In the genomic region with DNA sequence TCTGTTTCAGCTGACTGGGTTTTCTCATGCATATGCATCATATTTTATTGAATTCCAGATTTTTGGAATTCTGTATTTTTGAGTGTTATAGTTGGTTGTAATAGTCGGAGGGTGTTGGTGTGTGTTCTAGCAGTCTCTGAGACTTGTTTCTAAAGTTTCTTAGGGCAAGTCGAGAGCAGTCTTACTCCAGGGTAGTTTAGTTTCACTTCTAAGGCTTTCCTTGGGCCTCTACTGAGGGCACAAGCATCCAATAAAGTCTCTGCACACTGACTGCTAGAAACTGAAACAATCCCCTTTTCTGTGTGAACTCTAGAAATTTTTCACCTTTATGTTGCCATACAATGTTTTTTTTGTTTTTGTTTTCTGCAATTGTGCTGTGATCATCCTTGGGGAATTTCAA, we compare ENCODE assay signal across 20 cellular contexts.
"Had no signal": no experiment of that assay in that cellular context is flagged by ENCODE, and none has a peak within 500 bp of the region (broad histone marks: within the 10 kb centered on the region; RNA-seq: fewer than 3 reads in every experiment).

No MANE protein-coding gene starts in this region.

- H3K4me3 ChIP-seq: left lung, pancreas, sigmoid colon, stomach, thoracic aorta, upper lobe of right lung had no signal

- H3K9me3 ChIP-seq: pancreas, sigmoid colon, thoracic aorta, upper lobe of right lung had no signal

- H3K27me3 ChIP-seq: brain microvascular endothelial cell, left lung, pancreas, sigmoid colon, stomach, upper lobe of right lung had no signal

- H3K27ac ChIP-seq: brain microvascular endothelial cell, left lung, pancreas, sigmoid colon, stomach, thoracic aorta, upper lobe of right lung had no signal

- H3K36me3 ChIP-seq: brain microvascular endothelial cell, left lung, pancreas, sigmoid colon, stomach, thoracic aorta, upper lobe of right lung had no signal

- DNase-seq: activated CD4-positive, alpha-beta T cell treated with anti-CD3 and anti-CD28 coated beads for 48 hours; activated CD8-positive, alpha-beta memory T cell treated with anti-CD3 and anti-CD28 coated beads, Interleukin-2, amount 50 U/mL, for 48 hours; activated CD8-positive, alpha-beta T cell treated with anti-CD3 and anti-CD28 coated beads, Interleukin-2, amount 10 ng/mL, durations not matched to agents 7 days and 5 days; activated naive CD8-positive, alpha-beta T cell treated with anti-CD3 and anti-CD28 coated beads for 36 hours; activated T-cell treated with anti-CD3 and anti-CD28 coated beads, Interleukin-2, amount 50 U/mL, for 72 hours; brain microvascular endothelial cell; cortex of kidney; effector CD8-positive, alpha-beta T cell; foreskin fibroblast; hippocampal formation; mammary epithelial cell; naive B cell; pancreas; sigmoid colon; stimulated activated CD4-positive, alpha-beta T cell treated with anti-CD3 and anti-CD28 coated beads, Interleukin-1b, Interleukin-23, amount 100 ng/mL, for 48 hours; stomach; upper lobe of right lung had no signal

- H3K4me1 ChIP-seq: left lung, pancreas, sigmoid colon, stomach, upper lobe of right lung had no signal

- ATAC-seq: activated CD8-positive, alpha-beta T cell treated with anti-CD3 and anti-CD28 coated beads, Interleukin-2, amount 10 ng/mL, durations not matched to agents 7 days and 5 days; activated T-cell treated with anti-CD3 and anti-CD28 coated beads, Interleukin-2, amount 50 U/mL, for 72 hours; left lung; pancreas; upper lobe of right lung; WTC11 had no signal
